23 cellular contexts compared by ENCODE assay signal in the genomic region with DNA sequence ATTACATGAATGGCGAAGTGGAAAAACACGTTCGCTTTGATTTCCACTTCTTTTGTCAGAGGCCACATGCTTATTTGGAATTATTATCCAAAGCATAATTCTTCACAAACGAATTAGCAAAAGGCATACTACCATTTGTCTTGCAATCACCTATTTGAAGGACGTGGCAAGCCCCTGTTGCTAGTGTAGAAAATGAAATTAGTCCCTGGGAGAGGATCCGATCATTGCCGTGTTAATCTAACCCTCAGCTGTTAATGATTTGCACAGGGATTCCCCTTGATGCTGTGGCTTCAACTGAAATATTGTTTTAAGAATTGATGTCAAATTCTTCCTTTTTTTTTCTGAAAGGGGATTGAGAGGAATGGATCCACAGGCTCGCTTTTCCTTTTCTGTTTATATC. TPM values are rescaled to one million over a fixed set of nuclear protein-coding genes. Genes with fewer than 3 reads are reported as not detected.
DNase-seq lines count a peak whose midpoint lies in the region; ATAC-seq, FAIRE-seq and TF ChIP-seq lines count a peak whose summit lies in the region.
"Had no signal": no experiment of that assay in that cellular context is flagged by ENCODE, and none has a peak within 500 bp of the region (broad histone marks: within the 10 kb centered on the region; RNA-seq: fewer than 3 reads in every experiment).

No MANE protein-coding gene starts in this region.

- peaks cover 14% of the 10 kb centered on the region for H3K4me1 Mint-ChIP-seq in type B pancreatic cell (ENCODE audit: unreplicated experiment)
- no peaks in the 10 kb centered on the region for H3K4me1 Mint-ChIP-seq in activated CD4-positive, alpha-beta memory T cell treated with anti-CD3 and anti-CD28 coated beads for 36 hours (ENCODE audit: low read depth)
- H3K4me1 Mint-ChIP-seq: T-helper 17 cell had no signal

- H3K4me1 ChIP-seq in psoas muscle = no peaks in the 10 kb centered on the region
- H3K4me1 ChIP-seq: BE2C, neural progenitor cell, upper lobe of left lung had no signal

- H3K36me3 ChIP-seq in psoas muscle (ENCODE audit: insufficient read depth in 1 of 2, low read depth in 1 of 2) = no peaks in the 10 kb centered on the region
- H3K36me3 ChIP-seq: BE2C, neural progenitor cell, upper lobe of left lung had no signal

- peak overlapping the region; percentile 51 for H3K4me3 ChIP-seq in coronary artery
- H3K4me3 ChIP-seq in psoas muscle = peak overlapping the region; percentile 47
- H3K4me3 ChIP-seq: neural progenitor cell, upper lobe of left lung had no signal

- H3K27ac Mint-ChIP-seq in type B pancreatic cell = no peak overlapping the region
- H3K27ac Mint-ChIP-seq in activated CD4-positive, alpha-beta memory T cell treated with anti-CD3 and anti-CD28 coated beads for 36 hours = no peak overlapping the region
- H3K27ac Mint-ChIP-seq: activated naive CD4-positive, alpha-beta T cell treated with anti-CD3 and anti-CD28 coated beads for 36 hours; neural progenitor cell; T-helper 17 cell had no signal

- intact Hi-C loops in psoas muscle (cut with DNase I) = loop anchor here in 1 of 2 donors (5.0 kb wide), 1 partner anchor 130 kb away; the partner anchor contains the start of gene MEOX2
- intact Hi-C loops in activated CD4-positive, alpha-beta memory T cell treated with anti-CD3 and anti-CD28 coated beads for 36 hours (cut with micrococcal nuclease) = no loop called here

- WGBS in psoas muscle, 3 donors = 36 to 38% (median 38%) methylated on average over 8 of the region's 8 CpGs

- POLR2A ChIA-PET in activated CD4-positive, alpha-beta memory T cell treated with anti-CD3 and anti-CD28 coated beads for 36 hours (lab: Charles Lee) = no interaction called here

- no peaks in the 10 kb centered on the region for H3K27me3 ChIP-seq in psoas muscle (ENCODE audit: insufficient read depth in 3 of 3, low read length in 2 of 3)
- H3K27me3 ChIP-seq: dorsolateral prefrontal cortex, neural progenitor cell, upper lobe of left lung had no signal

- peak overlapping the region in 1 of 2 donors; percentile 25 for H3K27ac ChIP-seq in coronary artery
- H3K27ac ChIP-seq in psoas muscle = peak overlapping the region; percentile 42
- H3K27ac ChIP-seq: HL-60, KMS-11, neural progenitor cell, upper lobe of left lung had no signal

- H3K9me3 Mint-ChIP-seq in type B pancreatic cell = no peaks in the 10 kb centered on the region
- H3K9me3 Mint-ChIP-seq in activated CD4-positive, alpha-beta memory T cell treated with anti-CD3 and anti-CD28 coated beads for 36 hours = no peaks in the 10 kb centered on the region
- H3K9me3 Mint-ChIP-seq: neural progenitor cell had no signal

- no peaks in the 10 kb centered on the region for H3K9me3 ChIP-seq in psoas muscle
- H3K9me3 ChIP-seq: BE2C, upper lobe of left lung had no signal

- no peaks in the 10 kb centered on the region for H3K36me3 Mint-ChIP-seq in type B pancreatic cell
- H3K36me3 Mint-ChIP-seq in activated CD4-positive, alpha-beta memory T cell treated with anti-CD3 and anti-CD28 coated beads for 36 hours = no peaks in the 10 kb centered on the region
- H3K36me3 Mint-ChIP-seq: neural progenitor cell had no signal

- DNase-seq in D721Med (ENCODE audit: insufficient read length, low spot score) (no peak), NCI-H146 (lab: John Stamatoyannopoulos, UW) (peak; percentile 68), coronary artery (ENCODE audit: low spot score) (no peak), psoas muscle (no peak), pons (ENCODE audit: low spot score) (no peak), type B pancreatic cell (ENCODE audit: extremely low spot score, unreplicated experiment) (no peak), middle frontal gyrus (ENCODE audit: extremely low spot score, low spot score) (no peak)
- DNase-seq in activated CD4-positive, alpha-beta memory T cell treated with anti-CD3 and anti-CD28 coated beads for 36 hours = no peak
- DNase-seq: activated CD8-positive, alpha-beta memory T cell treated with anti-CD3 and anti-CD28 coated beads, Interleukin-2, amount 50 U/mL, for 4 hours; activated naive CD4-positive, alpha-beta T cell treated with anti-CD3 and anti-CD28 coated beads for 36 hours; BE2C; DMS79 treated with DMSO at 0.1 percent for 48 hours; dorsolateral prefrontal cortex; NCI-H1694; NCI-H510A; RPMI8226; stimulated activated CD4-positive, alpha-beta T cell treated with anti-CD3 and anti-CD28 coated beads, Interleukin-4, amount 100 ng/mL, for 4 hours; T-helper 17 cell; upper lobe of left lung had no signal

- CTCF ChIA-PET in activated CD4-positive, alpha-beta memory T cell treated with anti-CD3 and anti-CD28 coated beads for 36 hours (lab: Charles Lee) = no interaction called here

- FAIRE-seq in D721Med (lab: Jason Lieb, UNC) = peak; percentile 91

- ATAC-seq in psoas muscle = no peak
- ATAC-seq: activated CD4-positive, CD25-positive, alpha-beta regulatory T cell treated with anti-CD3 and anti-CD28 coated beads, Interleukin-2, amount 50 U/mL, for 24 hours; T-helper 17 cell had no signal

- no peak overlapping the region for H3K4me3 Mint-ChIP-seq in type B pancreatic cell
- H3K4me3 Mint-ChIP-seq in activated CD4-positive, alpha-beta memory T cell treated with anti-CD3 and anti-CD28 coated beads for 36 hours = no peak overlapping the region
- H3K4me3 Mint-ChIP-seq: activated naive CD4-positive, alpha-beta T cell treated with anti-CD3 and anti-CD28 coated beads for 36 hours; neural progenitor cell; T-helper 17 cell had no signal

- no peaks in the 10 kb centered on the region for H3K27me3 Mint-ChIP-seq in type B pancreatic cell
- no peaks in the 10 kb centered on the region for H3K27me3 Mint-ChIP-seq in activated CD4-positive, alpha-beta memory T cell treated with anti-CD3 and anti-CD28 coated beads for 36 hours
- H3K27me3 Mint-ChIP-seq: T-helper 17 cell had no signal

- TF ChIP-seq CTCF in D721Med (IDR thresholded peaks at IDR 0.05; ENCODE audit: insufficient read depth, missing control alignments) (no peak), coronary artery (IDR thresholded peaks at IDR 0.05) (no peak), psoas muscle (IDR thresholded peaks at IDR 0.05) (no peak), type B pancreatic cell (conservative IDR thresholded peaks at IDR 0.05) (no peak)

RNA-seq across cellular contexts. Expression of gene AGMO, which starts 4.6 kb away (rescaled TPM):
- total RNA-seq in psoas muscle (under 1 TPM in 3 of 4 donors, not detected in 1; 0.26 to 0.54 (median 0.44) TPM), type B pancreatic cell (ENCODE audit: low replicate concordance) (0.41 and 1.0 TPM in 2 replicates)
- polyA plus RNA-seq in psoas muscle = under 1 TPM; 0.13 to 0.39 (median 0.32) TPM
- not detected for total RNA-seq in activated CD4-positive, alpha-beta memory T cell treated with anti-CD3 and anti-CD28 coated beads for 36 hours
- total RNA-seq: activated naive CD4-positive, alpha-beta T cell treated with anti-CD3 and anti-CD28 coated beads for 36 hours; T-helper 17 cell had no signal
